In genomic region chr9:83315649-83316048, GRCh38 we compare ENCODE assay signal across 14 cellular contexts.
DNase-seq lines count a peak whose midpoint lies in the region; ATAC-seq and TF ChIP-seq lines count a peak whose summit lies in the region.
"Had no signal": no experiment of that assay in that cellular context is flagged by ENCODE, and none has a peak within 500 bp of the region (broad histone marks: within the 10 kb centered on the region; RNA-seq: fewer than 3 reads in every experiment).

No MANE protein-coding gene starts in this region.

- peaks cover 27% of the 10 kb centered on the region for H3K4me1 Mint-ChIP-seq in nephron progenitor cell
- H3K4me1 Mint-ChIP-seq in endothelial cell (ENCODE audit: unreplicated experiment), result peaks cover 6% of the 10 kb centered on the region
- H3K4me1 Mint-ChIP-seq: CD4-positive, alpha-beta memory T cell; IgD-negative memory B cell had no signal

- no peak for TF ChIP-seq CTCF in NB4 (IDR thresholded peaks at IDR 0.05; ENCODE audit: low read depth, low read length)
- TF ChIP-seq CTCF in nephron progenitor cell (IDR thresholded peaks at IDR 0.05), result no peak
- no peak for TF ChIP-seq CTCF in dorsolateral prefrontal cortex (IDR thresholded peaks at IDR 0.05 in 54 of 56, conservative IDR thresholded peaks at IDR 0.05 in 2 of 56; ENCODE audit: low read depth in 1 of 56, partially characterized antibody in 56 of 56)
- TF ChIP-seq CTCF in endothelial cell (IDR thresholded peaks at IDR 0.05; ENCODE audit: unreplicated experiment), result no peak

- no peak overlapping the region for H3K4me3 ChIP-seq in NB4 (ENCODE audit: low read depth, low read length)
- no peak overlapping the region for H3K4me3 ChIP-seq in dorsolateral prefrontal cortex

- peaks cover 4% of the 10 kb centered on the region for H3K36me3 Mint-ChIP-seq in nephron progenitor cell (ENCODE audit: low read depth)
- H3K36me3 Mint-ChIP-seq in endothelial cell (ENCODE audit: low read depth, unreplicated experiment), result no peaks in the 10 kb centered on the region
- H3K36me3 Mint-ChIP-seq: IgD-negative memory B cell had no signal

- H3K27ac Mint-ChIP-seq in nephron progenitor cell (peak overlapping the region; percentile 55), endothelial cell (ENCODE audit: unreplicated experiment) (no peak overlapping the region)
- H3K27ac Mint-ChIP-seq: CD4-positive, alpha-beta memory T cell; IgD-negative memory B cell had no signal

- no peak overlapping the region for H3K27ac ChIP-seq in dorsolateral prefrontal cortex
- H3K27ac ChIP-seq: 22Rv1, C4-2B had no signal

- no peak for TF ChIP-seq POLR2A in NB4 (IDR thresholded peaks at IDR 0.05; ENCODE audit: extremely low read depth, insufficient read length)

- DNase-seq in DMS53 (lab: John Stamatoyannopoulos, UW) (peak; percentile 4), DMS53 treated with DMSO at 0.1 percent for 48 hours (lab: John Stamatoyannopoulos, UW; ENCODE audit: unreplicated experiment) (no peak), NB4 (ENCODE audit: low read depth) (peak; percentile 4), nephron progenitor cell (no peak), dorsolateral prefrontal cortex (no peak), endothelial cell (ENCODE audit: low spot score) (no peak)
- DNase-seq: CD4-positive, alpha-beta memory T cell; DND-41; GDM1 had no signal

- intact Hi-C loops in dorsolateral prefrontal cortex (cut with DNase I), result no loop called here

- no peaks in the 10 kb centered on the region for H3K27me3 ChIP-seq in dorsolateral prefrontal cortex

- ATAC-seq in GM19397 (IDR thresholded peaks at IDR 0.05; ENCODE audit: unreplicated experiment), result no peak
- ATAC-seq: HCT116 had no signal

- peaks cover 3% of the 10 kb centered on the region for H3K27me3 Mint-ChIP-seq in nephron progenitor cell (ENCODE audit: low read depth, poor library complexity)
- peaks cover 3% of the 10 kb centered on the region for H3K27me3 Mint-ChIP-seq in endothelial cell (ENCODE audit: unreplicated experiment)
- H3K27me3 Mint-ChIP-seq: CD4-positive, alpha-beta memory T cell; IgD-negative memory B cell had no signal

- H3K9me3 Mint-ChIP-seq in nephron progenitor cell, result peaks cover 22% of the 10 kb centered on the region
- H3K9me3 Mint-ChIP-seq in endothelial cell (ENCODE audit: unreplicated experiment), result no peaks in the 10 kb centered on the region

- no peak overlapping the region for H3K4me3 Mint-ChIP-seq in nephron progenitor cell
- no peak overlapping the region for H3K4me3 Mint-ChIP-seq in endothelial cell (ENCODE audit: unreplicated experiment)
- H3K4me3 Mint-ChIP-seq: CD4-positive, alpha-beta memory T cell; IgD-negative memory B cell had no signal

Comparison
In these comparisons a context has a peak if more than half of its experiments do, and no peak if none do; other contexts are left out.
1. DNase-seq: peak in DMS53 (single experiment) and NB4 (single experiment); none in DMS53 treated with DMSO at 0.1 percent for 48 hours (single experiment), nephron progenitor cell (single experiment), dorsolateral prefrontal cortex (0 of 10) and endothelial cell (single experiment).